In the genomic region with DNA sequence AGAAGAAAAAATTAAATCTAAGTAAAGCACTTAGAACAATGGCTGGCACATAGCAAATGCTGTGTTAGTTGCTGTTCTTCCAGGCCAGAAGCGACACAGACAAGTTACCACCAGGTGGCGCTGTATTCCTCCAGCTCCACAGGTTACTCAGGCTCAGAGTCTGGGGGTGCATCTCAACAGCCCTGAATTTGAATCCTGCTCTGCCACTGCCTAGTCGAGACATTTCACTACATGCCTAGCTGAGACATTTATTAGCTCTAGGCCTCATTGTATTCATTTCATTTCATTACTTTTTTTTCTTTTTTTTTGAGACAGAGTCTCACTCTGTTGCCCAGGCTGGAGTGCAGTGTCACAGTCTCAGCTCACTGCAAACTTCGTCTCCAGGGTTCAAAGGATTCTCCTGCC, we compare ENCODE assay signal across 8 cellular contexts. TPM values are rescaled to one million over a fixed set of nuclear protein-coding genes. Genes with fewer than 3 reads are reported as not detected.
DNase-seq lines count a peak whose midpoint lies in the region; ATAC-seq and TF ChIP-seq lines count a peak whose summit lies in the region.

No MANE protein-coding gene starts in this region.

- peaks cover 52% of the 10 kb centered on the region for H3K4me1 Mint-ChIP-seq in activated CD4-positive, alpha-beta T cell treated with anti-CD3 and anti-CD28 coated beads, Interleukin-2, amount 10 ng/mL, durations not matched to agents 7 days and 5 days

- H3K9me3 Mint-ChIP-seq in activated CD4-positive, alpha-beta T cell treated with anti-CD3 and anti-CD28 coated beads, Interleukin-2, amount 10 ng/mL, durations not matched to agents 7 days and 5 days = peaks cover 8% of the 10 kb centered on the region

- H3K4me3 Mint-ChIP-seq in activated CD4-positive, alpha-beta T cell treated with anti-CD3 and anti-CD28 coated beads, Interleukin-2, amount 10 ng/mL, durations not matched to agents 7 days and 5 days = no peak overlapping the region

- CTCF ChIA-PET in activated CD4-positive, alpha-beta T cell treated with anti-CD3 and anti-CD28 coated beads, Interleukin-2, amount 10 ng/mL, durations not matched to agents 7 days and 5 days (lab: Charles Lee) = interaction anchor here (0.6 to 1.4 kb wide), 5 partner anchors 19 to 340 kb away, joined by 3 to 5 read pairs (median 4); no protein-coding TSS in a partner anchor

- peak; percentile 70 for DNase-seq in Right ventricle myocardium superior
- no peak for DNase-seq in Right ventricle myocardium inferior (ENCODE audit: missing footprints)
- DNase-seq in NCI-H446 treated with DMSO at 0.1 percent for 48 hours (lab: John Stamatoyannopoulos, UW) = peak; percentile 4
- DNase-seq in activated CD4-positive, alpha-beta T cell treated with anti-CD3 and anti-CD28 coated beads, Interleukin-2, amount 10 ng/mL, durations not matched to agents 7 days and 5 days = peak; percentile 88
- DNase-seq in dedifferentiated amniotic fluid mesenchymal stem cell (ENCODE audit: extremely low spot score) = peak; percentile 44
- DNase-seq in lower leg skin (ENCODE audit: low spot score in 2 of 2) = peak; percentile 61 to 89
- DNase-seq in stimulated activated CD8-positive, alpha-beta memory T cell treated with anti-CD3 and anti-CD28 coated beads, Interleukin-12 subunit alpha, Interleukin-12 subunit beta, amount 100 ng/mL, for 1 hour (ENCODE audit: low read depth) = peak; percentile 76

- peaks cover 24% of the 10 kb centered on the region for H3K27me3 Mint-ChIP-seq in activated CD4-positive, alpha-beta T cell treated with anti-CD3 and anti-CD28 coated beads, Interleukin-2, amount 10 ng/mL, durations not matched to agents 7 days and 5 days

- H3K27ac Mint-ChIP-seq in activated CD4-positive, alpha-beta T cell treated with anti-CD3 and anti-CD28 coated beads, Interleukin-2, amount 10 ng/mL, durations not matched to agents 7 days and 5 days = no peak overlapping the region

- 18 to 20% methylated on average over 4 of the region's 4 CpGs for WGBS in lower leg skin, 2 donors

- intact Hi-C loops in Right ventricle myocardium superior (cut with DNase I) (loop anchor here (5.0 kb wide), 1 partner anchor 168 kb away; no protein-coding TSS in a partner anchor), Right ventricle myocardium inferior (cut with DNase I) (loop anchor here (1.0 kb wide), 1 partner anchor 170 kb away; no protein-coding TSS in a partner anchor), lower leg skin (cut with DNase I; ENCODE audit: low total_unique reads) (loop anchor here (10.0 kb wide), 2 partner anchors 170 to 310 kb away; no protein-coding TSS in a partner anchor)

- ATAC-seq in Right ventricle myocardium superior (ENCODE audit: poor library complexity) = peak; percentile 62
- ATAC-seq in Right ventricle myocardium inferior = no peak
- ATAC-seq in HG02642 (IDR thresholded peaks at IDR 0.05; ENCODE audit: poor library complexity, unreplicated experiment) = no peak

- POLR2A ChIA-PET in activated CD4-positive, alpha-beta T cell treated with anti-CD3 and anti-CD28 coated beads, Interleukin-2, amount 10 ng/mL, durations not matched to agents 7 days and 5 days (lab: Charles Lee) = no interaction called here

- no peak for TF ChIP-seq CTCF in lower leg skin (IDR thresholded peaks at IDR 0.05)

- no peak overlapping the region for H3K4me3 ChIP-seq in lower leg skin (ENCODE audit: low read depth, poor library complexity, severe bottlenecking)

- TF ChIP-seq POLR2A in lower leg skin (IDR thresholded peaks at IDR 0.05) = no peak

- peaks cover 15% of the 10 kb centered on the region for H3K36me3 Mint-ChIP-seq in activated CD4-positive, alpha-beta T cell treated with anti-CD3 and anti-CD28 coated beads, Interleukin-2, amount 10 ng/mL, durations not matched to agents 7 days and 5 days (ENCODE audit: low read depth)

RNA-seq across cellular contexts. Expression of a gene that starts 16.4 kb away (rescaled TPM):
- 0.27 TPM for total RNA-seq in Right ventricle myocardium superior
- not detected for total RNA-seq in Right ventricle myocardium inferior
- not detected for total RNA-seq in activated CD4-positive, alpha-beta T cell treated with anti-CD3 and anti-CD28 coated beads, Interleukin-2, amount 10 ng/mL, durations not matched to agents 7 days and 5 days
- total RNA-seq in lower leg skin = 1 to 10 TPM in 1 of 4 donors, under 1 TPM in 1, not detected in 2; 0.13 to 3.7 TPM
